In the genomic region with DNA sequence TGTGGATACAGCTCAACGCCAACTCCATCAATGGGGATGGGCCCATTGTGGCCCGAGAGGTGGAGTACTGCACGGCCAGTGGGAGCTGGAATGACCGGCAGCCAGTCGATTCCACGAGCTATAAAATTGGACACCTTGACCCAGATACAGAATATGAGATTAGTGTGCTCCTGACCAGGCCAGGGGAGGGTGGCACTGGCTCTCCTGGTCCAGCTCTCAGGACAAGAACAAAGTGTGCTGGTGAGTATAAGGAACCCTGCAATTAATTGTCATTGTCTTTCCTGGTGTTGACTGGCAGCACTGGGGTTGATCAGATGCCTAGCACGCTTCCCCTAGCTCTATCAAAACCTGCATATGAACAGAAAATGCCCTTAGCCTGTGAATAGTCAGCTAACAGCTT, we compare ENCODE assay signal across 33 cellular contexts.
"Had no signal": no experiment of that assay in that cellular context is flagged by ENCODE, and none has a peak within 500 bp of the region (broad histone marks: within the 10 kb centered on the region; RNA-seq: fewer than 3 reads in every experiment).

No MANE protein-coding gene starts in this region.

- H3K27ac Mint-ChIP-seq: activated CD8-positive, alpha-beta T cell treated with anti-CD3 and anti-CD28 coated beads, Interleukin-2, amount 10 ng/mL, durations not matched to agents 7 days and 5 days; activated naive CD4-positive, alpha-beta T cell treated with anti-CD3 and anti-CD28 coated beads for 36 hours; activated naive CD4-positive, alpha-beta T cell treated with anti-CD3 and anti-CD28 coated beads, Interleukin-2, amount 50 U/mL, for 72 hours; activated T-cell treated with anti-CD3 and anti-CD28 coated beads, Interleukin-2, amount 50 U/mL, for 24 hours had no signal

- H3K4me3 ChIP-seq: adrenal gland, body of pancreas, breast epithelium, MG63 had no signal

- H3K9me3 Mint-ChIP-seq: activated naive CD4-positive, alpha-beta T cell treated with anti-CD3 and anti-CD28 coated beads for 36 hours; activated T-cell treated with anti-CD3 and anti-CD28 coated beads, Interleukin-2, amount 50 U/mL, for 24 hours; T-cell had no signal

- FAIRE-seq: astrocyte had no signal

- H3K27me3 Mint-ChIP-seq: activated T-cell treated with anti-CD3 and anti-CD28 coated beads, Interleukin-2, amount 50 U/mL, for 24 hours; T-cell had no signal

- H3K36me3 ChIP-seq: adrenal gland, breast epithelium, MG63, WERI-Rb-1 had no signal

- DNase-seq: activated CD4-positive, alpha-beta T cell treated with anti-CD3 and anti-CD28 coated beads for 1 hour; activated CD4-positive, alpha-beta T cell treated with anti-CD3 and anti-CD28 coated beads for 48 hours; activated CD4-positive, alpha-beta T cell treated with anti-CD3 and anti-CD28 coated beads, Interleukin-2, amount 50 U/mL, for 4 hours; activated CD4-positive, CD25-positive, alpha-beta regulatory T cell; activated CD8-positive, alpha-beta T cell treated with anti-CD3 and anti-CD28 coated beads, Interleukin-2, amount 10 ng/mL, durations not matched to agents 7 days and 5 days; activated gamma-delta T cell treated with Interleukin-2 at 50 U/mL for 16 hours; activated naive CD4-positive, alpha-beta T cell treated with anti-CD3 and anti-CD28 coated beads for 36 hours; activated T-cell treated with anti-CD3 and anti-CD28 coated beads, Interleukin-2, amount 50 U/mL, for 24 hours; body of pancreas; Kasumi-1; KG1; MG63; NCI-H1048; NCI-H1105 treated with DMSO at 0.1 percent for 48 hours; NCI-H1436; NCI-H1694; NCI-H1930; NCI-H2081 treated with DMSO at 0.1 percent for 48 hours; NCI-H226; NCI-H446 treated with DMSO at 0.1 percent for 48 hours; NCI-H524; NCI-H69; NCI-H82; SIG-M5; T-cell; T1000; WERI-Rb-1 had no signal

- ATAC-seq: activated CD8-positive, alpha-beta T cell treated with anti-CD3 and anti-CD28 coated beads, Interleukin-2, amount 10 ng/mL, durations not matched to agents 7 days and 5 days; activated naive CD4-positive, alpha-beta T cell treated with anti-CD3 and anti-CD28 coated beads, Interleukin-2, amount 50 U/mL, for 72 hours; body of pancreas; Panc1; SK-N-SH treated with all-trans-retinoic acid at 6 μM for 48 hours; T-cell had no signal

- H3K27ac ChIP-seq: body of pancreas, breast epithelium, WERI-Rb-1 had no signal

- H3K4me1 ChIP-seq: body of pancreas, breast epithelium had no signal

- H3K36me3 Mint-ChIP-seq: activated naive CD4-positive, alpha-beta T cell treated with anti-CD3 and anti-CD28 coated beads, Interleukin-2, amount 50 U/mL, for 72 hours; T-cell had no signal

- H3K9me3 ChIP-seq: adrenal gland, body of pancreas, breast epithelium, MG63 had no signal

- H3K4me3 Mint-ChIP-seq: activated CD8-positive, alpha-beta T cell treated with anti-CD3 and anti-CD28 coated beads, Interleukin-2, amount 10 ng/mL, durations not matched to agents 7 days and 5 days; activated naive CD4-positive, alpha-beta T cell treated with anti-CD3 and anti-CD28 coated beads for 36 hours; activated T-cell treated with anti-CD3 and anti-CD28 coated beads, Interleukin-2, amount 50 U/mL, for 24 hours; T-cell had no signal
